In genomic region chr6:139448094-139448649, GRCh38 we compare ENCODE assay signal across 9 cellular contexts.
DNase-seq lines count a peak whose midpoint lies in the region; ATAC-seq lines count a peak whose summit lies in the region.
"Had no signal": no experiment of that assay in that cellular context is flagged by ENCODE, and none has a peak within 500 bp of the region (broad histone marks: within the 10 kb centered on the region; RNA-seq: fewer than 3 reads in every experiment).

No MANE protein-coding gene starts in this region.

- no peaks in the 10 kb centered on the region for H3K9me3 Mint-ChIP-seq in naive thymus-derived CD8-positive, alpha-beta T cell

- no peak overlapping the region for H3K4me3 Mint-ChIP-seq in naive thymus-derived CD8-positive, alpha-beta T cell

- peaks cover 0 to 2% (median 0%) of the 10 kb centered on the region in 5 donors for H3K27me3 Mint-ChIP-seq in naive thymus-derived CD8-positive, alpha-beta T cell

- H3K27ac Mint-ChIP-seq in naive thymus-derived CD8-positive, alpha-beta T cell, result no peak overlapping the region

- POLR2A ChIA-PET in naive thymus-derived CD8-positive, alpha-beta T cell (lab: Charles Lee), result no interaction called here

- H3K4me1 Mint-ChIP-seq in naive thymus-derived CD8-positive, alpha-beta T cell, result no peaks in the 10 kb centered on the region

- H3K36me3 Mint-ChIP-seq in naive thymus-derived CD8-positive, alpha-beta T cell, result no peaks in the 10 kb centered on the region

- intact Hi-C loops in left ventricle myocardium superior (cut with micrococcal nuclease), result no loop called here

- ATAC-seq in GM18508 (IDR thresholded peaks at IDR 0.05; ENCODE audit: insufficient read depth, unreplicated experiment) (peak; percentile 91), GM21619 (IDR thresholded peaks at IDR 0.05; ENCODE audit: unreplicated experiment) (peak; percentile 93), HG03432 (IDR thresholded peaks at IDR 0.05; ENCODE audit: unreplicated experiment) (peak; percentile 92), left ventricle myocardium superior (no peak)
- ATAC-seq in naive thymus-derived CD8-positive, alpha-beta T cell, result no peak

- peak; percentile 19 for DNase-seq in fibroblast of peridontal ligament (ENCODE audit: extremely low read depth)
- no peak for DNase-seq in hypothalamus (lab: John Stamatoyannopoulos, UW)
- no peak for DNase-seq in inferior parietal cortex (ENCODE audit: extremely low spot score)
- DNase-seq in left ventricle myocardium superior, result no peak
- no peak for DNase-seq in naive thymus-derived CD8-positive, alpha-beta T cell
- DNase-seq: stimulated activated CD4-positive, alpha-beta T cell treated with anti-CD3 and anti-CD28 coated beads, Interleukin-1b, Interleukin-23, amount 100 ng/mL, for 48 hours had no signal

Comparison
In these comparisons a context has a peak if more than half of its experiments do, and no peak if none do; other contexts are left out.
1. ATAC-seq: peak in GM18508 (single experiment), GM21619 (single experiment) and HG03432 (single experiment); none in left ventricle myocardium superior (single experiment) and naive thymus-derived CD8-positive, alpha-beta T cell (0 of 2).